ENCODE assay signal across 25 cellular contexts in genomic region chr4:660401-660800, GRCh38. TPM values are rescaled to one million over a fixed set of nuclear protein-coding genes. Genes with fewer than 3 reads are reported as not detected.
DNase-seq lines count a peak whose midpoint lies in the region; ATAC-seq and TF ChIP-seq lines count a peak whose summit lies in the region.
"Had no signal": no experiment of that assay in that cellular context is flagged by ENCODE, and none has a peak within 500 bp of the region (broad histone marks: within the 10 kb centered on the region; RNA-seq: fewer than 3 reads in every experiment).

No MANE protein-coding gene starts in this region.

- H3K4me1 Mint-ChIP-seq in activated T-cell treated with anti-CD3 and anti-CD28 coated beads, Interleukin-2, amount 50 U/mL, for 4 hours (ENCODE audit: low read depth): peaks cover 16% of the 10 kb centered on the region
- H3K4me1 Mint-ChIP-seq in H9: no peaks in the 10 kb centered on the region; a peak in 1 of 4 replicates
- peaks cover 5 to 17% of the 10 kb centered on the region in 2 donors for H3K4me1 Mint-ChIP-seq in natural killer cell
- H3K4me1 Mint-ChIP-seq: GM23338 had no signal

- H3K9me3 ChIP-seq in H9 (ENCODE audit: control insufficient read depth, low read depth, low read length): no peaks in the 10 kb centered on the region
- no peaks in the 10 kb centered on the region for H3K9me3 ChIP-seq in lower lobe of right lung
- no peaks in the 10 kb centered on the region for H3K9me3 ChIP-seq in spleen
- H3K9me3 ChIP-seq: HAP-1, MG63 had no signal

- no peak overlapping the region for H4K91ac ChIP-seq in H9 (ENCODE audit: insufficient read length, low read depth, low read length)

- no peaks in the 10 kb centered on the region for H3K27me3 Mint-ChIP-seq in activated T-cell treated with anti-CD3 and anti-CD28 coated beads, Interleukin-2, amount 50 U/mL, for 4 hours (ENCODE audit: low read depth)
- H3K27me3 Mint-ChIP-seq in H9 (ENCODE audit: low read depth) (peaks cover 2% of the 10 kb centered on the region; the same call in 1 of the 2 replicates), natural killer cell (ENCODE audit: low read depth in 2 of 2) (no peaks in the 10 kb centered on the region)

- H3K4me2 ChIP-seq in H9 (ENCODE audit: insufficient read depth, insufficient read length, low read length): no peak overlapping the region
- H3K4me2 ChIP-seq: GM23338 had no signal

- H3K27ac ChIP-seq in H9 (ENCODE audit: insufficient read length, low read depth, low read length): no peak overlapping the region
- no peak overlapping the region for H3K27ac ChIP-seq in lower lobe of right lung
- no peak overlapping the region for H3K27ac ChIP-seq in spleen

- no peak overlapping the region for H3K4ac ChIP-seq in H9 (ENCODE audit: low read depth, low read length)

- H3K9ac ChIP-seq in H9 (ENCODE audit: extremely low read depth, insufficient read length, low read length): no peak overlapping the region

- H3K4me1 ChIP-seq in H9 (ENCODE audit: insufficient read depth, low read length) (no peaks in the 10 kb centered on the region), lower lobe of right lung (peaks cover 17% of the 10 kb centered on the region), spleen (peaks cover 3 to 31% (median 19%) of the 10 kb centered on the region in 6 donors)

- H2BK20ac ChIP-seq in H9 (ENCODE audit: low read depth, low read length, poor library complexity, severe bottlenecking): no peak overlapping the region

- H3K23me2 ChIP-seq in H9 (ENCODE audit: insufficient read length, low read depth, low read length, poor library complexity, severe bottlenecking): peaks cover 2% of the 10 kb centered on the region

- H3K4me3 Mint-ChIP-seq in activated T-cell treated with anti-CD3 and anti-CD28 coated beads, Interleukin-2, amount 50 U/mL, for 4 hours: peak overlapping the region; percentile 6
- H3K4me3 Mint-ChIP-seq in H9 (no peak overlapping the region), natural killer cell (no peak overlapping the region)
- H3K4me3 Mint-ChIP-seq: GM23338, HFFc6 had no signal

- no peaks in the 10 kb centered on the region for H3K79me1 ChIP-seq in H9 (ENCODE audit: insufficient read depth, low read depth, low read length, poor library complexity, severe bottlenecking)

- no peak overlapping the region for H3T11ph ChIP-seq in H9 (ENCODE audit: low read length)

- H3K56ac ChIP-seq in H9 (ENCODE audit: insufficient read length, low read depth, low read length): no peak overlapping the region

- no peak overlapping the region for H2BK12ac ChIP-seq in H9 (ENCODE audit: insufficient read length, low read depth, low read length)

- no peak overlapping the region for H4K8ac ChIP-seq in H9 (replicated peaks; ENCODE audit: insufficient read length, low read depth, low read length)

- no peak overlapping the region for H2AK5ac ChIP-seq in H9 (ENCODE audit: insufficient read length, low read length)

- peaks cover 2% of the 10 kb centered on the region for H3K36me3 Mint-ChIP-seq in activated T-cell treated with anti-CD3 and anti-CD28 coated beads, Interleukin-2, amount 50 U/mL, for 4 hours (ENCODE audit: insufficient read depth)
- H3K36me3 Mint-ChIP-seq in H9 (ENCODE audit: insufficient read depth in 1 of 3, low read depth in 3 of 3) (peaks cover 0 to 2% (median 0%) of the 10 kb centered on the region in 3 experiments; a peak in 4 of 7 replicates), natural killer cell (no peaks in the 10 kb centered on the region)

- TF ChIP-seq CTCF in H9 (conservative IDR thresholded peaks at IDR 0.05): no peak
- TF ChIP-seq CTCF in lower lobe of right lung (IDR thresholded peaks at IDR 0.05): no peak
- TF ChIP-seq CTCF in spleen (IDR thresholded peaks at IDR 0.05 in 8 of 11, conservative IDR thresholded peaks at IDR 0.05 in 3 of 11): no peak
- no peak for TF ChIP-seq CTCF in natural killer cell (IDR thresholded peaks at IDR 0.05)

- DNase-seq in activated T-cell treated with anti-CD3 and anti-CD28 coated beads, Interleukin-2, amount 50 U/mL, for 4 hours: no peak
- no peak for DNase-seq in activated T-cell treated with anti-CD3 and anti-CD28 coated beads, Interleukin-2, amount 50 U/mL, for 1 hour
- DNase-seq in H9 (peak; percentile 16), lower lobe of right lung (peak; percentile 29), spleen (peak; percentile 55), natural killer cell (no peak)
- DNase-seq: HFFc6; IMR-90; KG1; MG63; NCI-H1105 treated with DMSO at 0.1 percent for 48 hours; NCI-H2029; NCI-H446; NCI-H524 treated with DMSO at 0.1 percent for 48 hours; NCI-H82; NK-92 treated with Interleukin-12 subunit alpha and Interleukin-12 subunit beta, amount 100 ng/mL, for 24 hours; PC-3; SHP77 had no signal

- WGBS in H9 (ENCODE audit: extremely low coverage, insufficient read length, low lambda C conversion rate): no CpG with 5 or more reads among the region's 10 CpGs
- WGBS in spleen, 5 donors: 89 to 97% (median 95%) methylated on average over 10 of the region's 10 CpGs

- no peak overlapping the region for H2BK5ac ChIP-seq in H9 (ENCODE audit: insufficient read length, low read length)

- H3K79me2 ChIP-seq in H9 (ENCODE audit: insufficient read depth, low read length): no peaks in the 10 kb centered on the region

- H3K14ac ChIP-seq in H9 (ENCODE audit: insufficient read depth, low read length): no peak overlapping the region

- H3K9me3 Mint-ChIP-seq in activated T-cell treated with anti-CD3 and anti-CD28 coated beads, Interleukin-2, amount 50 U/mL, for 4 hours: no peaks in the 10 kb centered on the region
- H3K9me3 Mint-ChIP-seq in H9: no peaks in the 10 kb centered on the region; a peak in 1 of 5 replicates
- H3K9me3 Mint-ChIP-seq in natural killer cell: peaks cover 0 to 2% of the 10 kb centered on the region in 2 donors
- H3K9me3 Mint-ChIP-seq: GM23338 had no signal

- H4K20me1 ChIP-seq in H9 (ENCODE audit: control insufficient read depth, insufficient read depth, insufficient read length): no peaks in the 10 kb centered on the region

- H2BK120ac ChIP-seq in H9 (ENCODE audit: low read depth, low read length, poor library complexity, severe bottlenecking): no peak overlapping the region

- H3K27me3 ChIP-seq in H9 (ENCODE audit: insufficient read depth, low read length) (no peaks in the 10 kb centered on the region), lower lobe of right lung (ENCODE audit: low read depth) (no peaks in the 10 kb centered on the region), spleen (replicated peaks in 1 of 7) (peaks cover 0 to 2% (median 0%) of the 10 kb centered on the region in 7 donors)
- H3K27me3 ChIP-seq: MG63 had no signal

- intact Hi-C loops in lower lobe of right lung (cut with DNase I): no loop called here
- intact Hi-C loops in spleen (cut with DNase I; ENCODE audit: low total_unique reads): no loop called here
- intact Hi-C loops in natural killer cell (cut with micrococcal nuclease): no loop called here

- no peak for TF ChIP-seq POLR2A in spleen (IDR thresholded peaks at IDR 0.05)

- H2AFZ ChIP-seq in H9 (ENCODE audit: low read length): no peak overlapping the region
- H2AFZ ChIP-seq: GM23338 had no signal

- H4K5ac ChIP-seq in H9 (ENCODE audit: insufficient read length, low read depth, low read length): no peak overlapping the region

- H3K18ac ChIP-seq in H9 (ENCODE audit: insufficient read length, low read depth, low read length): no peak overlapping the region

- H3K4me3 ChIP-seq in lower lobe of right lung (no peak overlapping the region), spleen (no peak overlapping the region)
- H3K4me3 ChIP-seq: GM23338, HAP-1, MG63 had no signal

- H3K23ac ChIP-seq in H9 (ENCODE audit: insufficient read length, low read depth, low read length): no peak overlapping the region

- no peak overlapping the region for H2BK15ac ChIP-seq in H9 (ENCODE audit: low read depth, low read length)

- H3K27ac Mint-ChIP-seq in H9: no peak overlapping the region
- no peak overlapping the region for H3K27ac Mint-ChIP-seq in natural killer cell
- H3K27ac Mint-ChIP-seq: GM23338, HFFc6 had no signal

- no peak for ATAC-seq in activated T-cell treated with anti-CD3 and anti-CD28 coated beads, Interleukin-2, amount 50 U/mL, for 4 hours
- ATAC-seq in lower lobe of right lung (no peak), natural killer cell (no peak), GM21526 (IDR thresholded peaks at IDR 0.05; ENCODE audit: low FRiP score, unreplicated experiment) (no peak)
- ATAC-seq: GM23338, PC-3 had no signal

- H3K36me3 ChIP-seq in lower lobe of right lung: no peaks in the 10 kb centered on the region
- peaks cover 0 to 8% (median 0%) of the 10 kb centered on the region in 6 donors for H3K36me3 ChIP-seq in spleen
- H3K36me3 ChIP-seq: HAP-1, MG63 had no signal

RNA-seq across cellular contexts. Expression of gene ATP5ME, which starts 13.7 kb away (rescaled TPM):
- 100 to 1,000 TPM; 227 to 249 (median 244) TPM for total RNA-seq in activated T-cell treated with anti-CD3 and anti-CD28 coated beads, Interleukin-2, amount 50 U/mL, for 4 hours
- total RNA-seq in H9 (2021) (425 and 433 TPM in 2 replicates), lower lobe of right lung (173 TPM), spleen (100 to 1,000 TPM in 4 of 7 donors, 10 to 100 TPM in 3; 51.7 to 187 (median 160) TPM), natural killer cell (100 to 1,000 TPM; 114 to 140 (median 136) TPM)
- polyA plus RNA-seq in spleen: 100 to 1,000 TPM; 444 to 497 (median 461) TPM

RNA-seq across cellular contexts. Expression of gene MYL5, which starts 13.9 kb away (rescaled TPM):
- 10 to 100 TPM; 13.7 to 16.0 (median 15.1) TPM for total RNA-seq in activated T-cell treated with anti-CD3 and anti-CD28 coated beads, Interleukin-2, amount 50 U/mL, for 4 hours
- 18.0 and 18.4 TPM in 2 replicates for total RNA-seq in H9 (2021)
- 9.7 TPM for total RNA-seq in lower lobe of right lung
- 10 to 100 TPM in 6 of 7 donors, 1 to 10 TPM in 1; 9.2 to 28.2 (median 14.6) TPM for total RNA-seq in spleen
- polyA plus RNA-seq in spleen: 10 to 100 TPM; 18.9 to 32.6 (median 20.0) TPM
- total RNA-seq in natural killer cell: 10 to 100 TPM; 23.4 to 39.5 (median 30.1) TPM

RNA-seq across cellular contexts. Expression of gene SLC49A3, which starts 28.6 kb away (rescaled TPM):
- under 1 TPM; 0.48 to 0.79 (median 0.53) TPM for total RNA-seq in activated T-cell treated with anti-CD3 and anti-CD28 coated beads, Interleukin-2, amount 50 U/mL, for 4 hours
- total RNA-seq in H9 (2021) (6.8 and 6.9 TPM in 2 replicates), lower lobe of right lung (31.5 TPM), spleen (10 to 100 TPM; 11.2 to 28.8 (median 21.2) TPM), natural killer cell (10 to 100 TPM; 10.0 to 14.9 (median 10.4) TPM)
- polyA plus RNA-seq in spleen: 10 to 100 TPM in 2 of 3 donors, 1 to 10 TPM in 1; 5.6 to 19.3 (median 11.7) TPM
- total RNA-seq: Daoy, G401, PC-3, SK-MEL-5 had no signal

RNA-seq across cellular contexts. Expression of gene PDE6B, which starts 35.0 kb away (rescaled TPM):
- total RNA-seq in activated T-cell treated with anti-CD3 and anti-CD28 coated beads, Interleukin-2, amount 50 U/mL, for 4 hours: 10 to 100 TPM in 2 of 3 donors, 1 to 10 TPM in 1; 8.3 to 10.5 (median 10.3) TPM
- total RNA-seq in H9 (2021): 10.2 and 10.8 TPM in 2 replicates
- total RNA-seq in lower lobe of right lung: 5.5 TPM
- 10 to 100 TPM in 6 of 7 donors, 1 to 10 TPM in 1; 10.0 to 19.8 (median 15.8) TPM for total RNA-seq in spleen
- 1 to 10 TPM; 4.4 to 7.7 (median 6.1) TPM for polyA plus RNA-seq in spleen
- total RNA-seq in natural killer cell: 10 to 100 TPM; 15.8 to 18.8 (median 17.2) TPM
- total RNA-seq: A172, HFFc6, PC-3, SK-MEL-5 had no signal
- polyA plus RNA-seq: IMR-90 had no signal

RNA-seq across cellular contexts. Expression of gene PCGF3, which starts 45.2 kb away (rescaled TPM):
- total RNA-seq in activated T-cell treated with anti-CD3 and anti-CD28 coated beads, Interleukin-2, amount 50 U/mL, for 4 hours: 10 to 100 TPM; 20.7 to 27.8 (median 23.0) TPM
- total RNA-seq in H9 (2021) (42.6 and 43.1 TPM in 2 replicates), lower lobe of right lung (44.8 TPM), spleen (100 to 1,000 TPM in 1 of 7 donors, 10 to 100 TPM in 6; 52.0 to 102 (median 80.3) TPM), natural killer cell (100 to 1,000 TPM in 1 of 3 donors, 10 to 100 TPM in 2; 71.2 to 101 (median 97.2) TPM)
- polyA plus RNA-seq in spleen: 10 to 100 TPM; 29.7 to 84.2 (median 53.3) TPM

Comparison
In these comparisons a context has a peak if more than half of its experiments do, and no peak if none do; other contexts are left out.
1. DNase-seq: peak in H9 (single experiment), lower lobe of right lung (single experiment) and spleen (single experiment); none in activated T-cell treated with anti-CD3 and anti-CD28 coated beads, Interleukin-2, amount 50 U/mL, for 4 hours (single experiment), activated T-cell treated with anti-CD3 and anti-CD28 coated beads, Interleukin-2, amount 50 U/mL, for 1 hour (single experiment) and natural killer cell (single experiment).